ENCODE assay signal across 8 cellular contexts in genomic region chr13:51453308-51453958, GRCh38. TPM values are rescaled to one million over a fixed set of nuclear protein-coding genes. Genes with fewer than 3 reads are reported as not detected.
DNase-seq lines count a peak whose midpoint lies in the region; ATAC-seq and TF ChIP-seq lines count a peak whose summit lies in the region.

No MANE protein-coding gene starts in this region.

- peaks cover 52 to 68% (median 65%) of the 10 kb centered on the region in 3 donors for H3K4me1 Mint-ChIP-seq in CD8-positive, alpha-beta memory T cell
- peaks cover 10% of the 10 kb centered on the region for H3K4me1 Mint-ChIP-seq in type B pancreatic cell (ENCODE audit: unreplicated experiment)

- no peaks in the 10 kb centered on the region for H3K27me3 ChIP-seq in CD8-positive, alpha-beta memory T cell (ENCODE audit: insufficient read depth, low read length, poor library complexity, severe bottlenecking)

- peaks cover 0 to 47% (median 6%) of the 10 kb centered on the region in 3 donors for H3K36me3 Mint-ChIP-seq in CD8-positive, alpha-beta memory T cell
- H3K36me3 Mint-ChIP-seq in type B pancreatic cell: peaks cover 35% of the 10 kb centered on the region

- POLR2A ChIA-PET in CD8-positive, alpha-beta memory T cell (lab: Charles Lee): interaction anchor here (0.5 to 4.5 kb wide), 31 partner anchors 10 to 1958 kb away, joined by 3 to 43 read pairs (median 4); partner anchors contain the start of genes ALG11, PHF11, SPRYD7 and SUGT1
- POLR2A ChIA-PET in RWPE1 (lab: Yijun Ruan, JAX; ENCODE audit: low non-redundant PET): interaction anchor here (0.6 to 1.3 kb wide), 6 partner anchors 128 to 177 kb away, joined by 3 to 4 read pairs (median 4); no protein-coding TSS in a partner anchor

- H3K4me1 ChIP-seq in CD8-positive, alpha-beta memory T cell (ENCODE audit: insufficient read depth, low read length): peaks cover 44% of the 10 kb centered on the region

- H3K27me3 Mint-ChIP-seq in CD8-positive, alpha-beta memory T cell: peaks cover 0 to 8% of the 10 kb centered on the region in 2 donors
- H3K27me3 Mint-ChIP-seq in type B pancreatic cell: peaks cover 4% of the 10 kb centered on the region

- peak overlapping the region; percentile 89 to 99 (median 97) for H3K27ac Mint-ChIP-seq in CD8-positive, alpha-beta memory T cell
- H3K27ac Mint-ChIP-seq in type B pancreatic cell: peak overlapping the region; percentile 99

- H3K4me3 ChIP-seq in CD8-positive, alpha-beta memory T cell (ENCODE audit: low read length): peak overlapping the region; percentile 88

- peak overlapping the region; percentile 90 for H3K27ac ChIP-seq in CD8-positive, alpha-beta memory T cell (ENCODE audit: low read depth, low read length)
- peak overlapping the region; percentile 97 for H3K27ac ChIP-seq in RWPE1

- intact Hi-C loops in Right ventricle myocardium inferior (cut with DNase I) (loop anchor here (1.0 to 5.0 kb wide), 3 partner anchors 130 to 349 kb away; no protein-coding TSS in a partner anchor), posterior vena cava (cut with DNase I) (loop anchor here in 1 of 2 donors (5.0 kb wide), 1 partner anchor 129 kb away; the partner anchor contains the start of gene WDFY2)

- peaks cover 0 to 2% (median 0%) of the 10 kb centered on the region in 5 donors for H3K9me3 Mint-ChIP-seq in CD8-positive, alpha-beta memory T cell
- no peaks in the 10 kb centered on the region for H3K9me3 Mint-ChIP-seq in type B pancreatic cell

- H3K9me3 ChIP-seq in CD8-positive, alpha-beta memory T cell (ENCODE audit: low read length): no peaks in the 10 kb centered on the region

- H3K36me3 ChIP-seq in CD8-positive, alpha-beta memory T cell (ENCODE audit: insufficient read depth, low read length): peaks cover 3% of the 10 kb centered on the region

- peak overlapping the region; percentile 87 to 97 (median 94) for H3K4me3 Mint-ChIP-seq in CD8-positive, alpha-beta memory T cell
- peak overlapping the region; percentile 97 for H3K4me3 Mint-ChIP-seq in type B pancreatic cell

- CTCF ChIA-PET in CD8-positive, alpha-beta memory T cell (lab: Charles Lee): interaction anchor here (0.6 to 1.9 kb wide), 13 partner anchors 9 to 379 kb away, joined by 3 to 11 read pairs (median 4); no protein-coding TSS in a partner anchor
- CTCF ChIA-PET in RWPE1 (lab: Yijun Ruan, JAX): interaction anchor here (0.5 to 1.1 kb wide), 5 partner anchors 45 to 1336 kb away, joined by 3 to 4 read pairs (median 4); no protein-coding TSS in a partner anchor

- TF ChIP-seq CTCF in RWPE1 (conservative IDR thresholded peaks at IDR 0.05; ENCODE audit: low read depth): no peak
- TF ChIP-seq CTCF in type B pancreatic cell (conservative IDR thresholded peaks at IDR 0.05): peak; percentile 9

- ATAC-seq in GM19438 (IDR thresholded peaks at IDR 0.05; ENCODE audit: low read depth, unreplicated experiment) (peak; percentile 47), HG03521 (IDR thresholded peaks at IDR 0.05; ENCODE audit: unreplicated experiment) (peak; percentile 37), Right ventricle myocardium inferior (peak; percentile 62)

- DNase-seq in CD8-positive, alpha-beta memory T cell: peak; percentile 71 to 88 (median 81)
- DNase-seq in RWPE1 (ENCODE audit: low spot score): no peak
- DNase-seq in activated naive CD4-positive, alpha-beta T cell (lab: John Stamatoyannopoulos, UW): peak; percentile 66 to 83 (median 74)
- peak; percentile 92 for DNase-seq in Right ventricle myocardium inferior (ENCODE audit: missing footprints)
- peak; percentile 93 for DNase-seq in posterior vena cava (ENCODE audit: low spot score)
- no peak for DNase-seq in type B pancreatic cell (ENCODE audit: extremely low spot score, unreplicated experiment)

RNA-seq across cellular contexts. Expression of gene INTS6, which starts 0.6 kb away (rescaled TPM):
- total RNA-seq in CD8-positive, alpha-beta memory T cell: 10 to 100 TPM; 56.6 to 58.2 TPM
- 28.4 TPM for polyA plus RNA-seq in CD8-positive, alpha-beta memory T cell
- 22.7 TPM for total RNA-seq in Right ventricle myocardium inferior
- total RNA-seq in posterior vena cava: 10 to 100 TPM; 27.0 to 29.1 TPM
- 34.6 and 44.7 TPM in 2 replicates for total RNA-seq in type B pancreatic cell (ENCODE audit: low replicate concordance)

Comparison
In these comparisons a context has a peak if more than half of its experiments do, and no peak if none do; other contexts are left out.
1. DNase-seq: peak in CD8-positive, alpha-beta memory T cell (5 of 5), activated naive CD4-positive, alpha-beta T cell (4 of 4), Right ventricle myocardium inferior (single experiment) and posterior vena cava (single experiment); none in RWPE1 (single experiment) and type B pancreatic cell (single experiment).
2. Peak in every context shown above with its lines, with median percentiles within 50 percentile points of each other: ATAC-seq.